Comparison of ENCODE assay signal across 26 cellular contexts in the genomic region with DNA sequence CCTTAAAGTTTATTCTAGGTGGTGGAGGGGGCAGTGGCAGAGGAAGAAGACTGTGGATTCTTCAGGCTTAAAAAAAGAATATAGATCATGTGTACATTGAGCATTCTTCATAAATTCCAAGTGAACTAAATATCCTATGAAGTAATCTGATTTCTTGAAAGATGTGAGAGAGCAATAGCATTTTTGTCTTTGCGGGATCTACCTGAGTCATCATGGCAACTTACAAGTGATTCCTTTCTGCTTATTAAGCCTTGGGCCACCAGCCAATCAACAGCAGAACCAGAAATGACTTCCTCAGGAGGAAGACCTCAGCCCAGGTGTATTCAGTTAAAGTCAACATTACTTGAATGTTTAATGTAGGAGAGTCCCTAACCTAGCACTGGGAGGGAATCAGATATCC.
DNase-seq lines count a peak whose midpoint lies in the region; ATAC-seq, FAIRE-seq and TF ChIP-seq lines count a peak whose summit lies in the region.
"Had no signal": no experiment of that assay in that cellular context is flagged by ENCODE, and none has a peak within 500 bp of the region (broad histone marks: within the 10 kb centered on the region; RNA-seq: fewer than 3 reads in every experiment).

No MANE protein-coding gene starts in this region.

- H3K36me3 Mint-ChIP-seq in stimulated activated effector memory CD8-positive, alpha-beta T cell treated with anti-CD3 and anti-CD28 coated beads, Interleukin-12 subunit alpha, Interleukin-12 subunit beta, amount 100 ng/mL, for 72 hours, result no peaks in the 10 kb centered on the region
- H3K36me3 Mint-ChIP-seq: activated naive CD4-positive, alpha-beta T cell treated with anti-CD3 and anti-CD28 coated beads, Interleukin-2, amount 10 ng/mL, durations not matched to agents 7 days and 5 days; CD4-positive, alpha-beta memory T cell; stimulated activated memory B cell treated with anti-CD40 and anti-IgM and Interleukin-4, amounts not matched to agents 10 μg/mL and 1 μg/mL and 100 μg/mL, for 72 hours had no signal

- no peak overlapping the region for H3K4me3 Mint-ChIP-seq in stimulated activated effector memory CD8-positive, alpha-beta T cell treated with anti-CD3 and anti-CD28 coated beads, Interleukin-12 subunit alpha, Interleukin-12 subunit beta, amount 100 ng/mL, for 72 hours
- H3K4me3 Mint-ChIP-seq: activated CD4-positive, alpha-beta T cell treated with anti-CD3 and anti-CD28 coated beads, Interleukin-2, amount 10 ng/mL, durations not matched to agents 24 days and 14 days; activated naive CD4-positive, alpha-beta T cell treated with anti-CD3 and anti-CD28 coated beads, Interleukin-2, amount 10 ng/mL, durations not matched to agents 7 days and 5 days; CD4-positive, alpha-beta memory T cell; central memory CD8-positive, alpha-beta T cell; nephron; stimulated activated memory B cell treated with anti-CD40 and anti-IgM and Interleukin-4, amounts not matched to agents 10 μg/mL and 1 μg/mL and 100 μg/mL, for 72 hours had no signal

- H3K9me3 Mint-ChIP-seq in stimulated activated effector memory CD8-positive, alpha-beta T cell treated with anti-CD3 and anti-CD28 coated beads, Interleukin-12 subunit alpha, Interleukin-12 subunit beta, amount 100 ng/mL, for 72 hours, result peaks cover 18% of the 10 kb centered on the region
- H3K9me3 Mint-ChIP-seq: activated CD4-positive, alpha-beta T cell treated with anti-CD3 and anti-CD28 coated beads, Interleukin-2, amount 10 ng/mL, durations not matched to agents 24 days and 14 days; nephron; stimulated activated memory B cell treated with anti-CD40 and anti-IgM and Interleukin-4, amounts not matched to agents 10 μg/mL and 1 μg/mL and 100 μg/mL, for 72 hours had no signal

- no peaks in the 10 kb centered on the region for H3K4me1 Mint-ChIP-seq in stimulated activated effector memory CD8-positive, alpha-beta T cell treated with anti-CD3 and anti-CD28 coated beads, Interleukin-12 subunit alpha, Interleukin-12 subunit beta, amount 100 ng/mL, for 72 hours
- H3K4me1 Mint-ChIP-seq: activated CD4-positive, alpha-beta T cell treated with anti-CD3 and anti-CD28 coated beads, Interleukin-2, amount 10 ng/mL, durations not matched to agents 24 days and 14 days; activated naive CD4-positive, alpha-beta T cell treated with anti-CD3 and anti-CD28 coated beads, Interleukin-2, amount 10 ng/mL, durations not matched to agents 7 days and 5 days; CD4-positive, alpha-beta memory T cell; central memory CD8-positive, alpha-beta T cell; nephron; stimulated activated memory B cell treated with anti-CD40 and anti-IgM and Interleukin-4, amounts not matched to agents 10 μg/mL and 1 μg/mL and 100 μg/mL, for 72 hours had no signal

- no peak for ATAC-seq in stimulated activated effector memory CD8-positive, alpha-beta T cell treated with anti-CD3 and anti-CD28 coated beads, Interleukin-12 subunit alpha, Interleukin-12 subunit beta, amount 100 ng/mL, for 72 hours
- ATAC-seq: stimulated activated memory B cell treated with anti-CD40 and anti-IgM and Interleukin-4, amounts not matched to agents 10 μg/mL and 1 μg/mL and 100 μg/mL, for 72 hours had no signal

- H3K27ac Mint-ChIP-seq in stimulated activated effector memory CD8-positive, alpha-beta T cell treated with anti-CD3 and anti-CD28 coated beads, Interleukin-12 subunit alpha, Interleukin-12 subunit beta, amount 100 ng/mL, for 72 hours, result no peak overlapping the region
- H3K27ac Mint-ChIP-seq: activated CD4-positive, alpha-beta T cell treated with anti-CD3 and anti-CD28 coated beads, Interleukin-2, amount 10 ng/mL, durations not matched to agents 24 days and 14 days; activated naive CD4-positive, alpha-beta T cell treated with anti-CD3 and anti-CD28 coated beads, Interleukin-2, amount 10 ng/mL, durations not matched to agents 7 days and 5 days; CD4-positive, alpha-beta memory T cell; nephron; stimulated activated memory B cell treated with anti-CD40 and anti-IgM and Interleukin-4, amounts not matched to agents 10 μg/mL and 1 μg/mL and 100 μg/mL, for 72 hours had no signal

- TF ChIP-seq CTCF in astrocyte of the spinal cord (IDR thresholded peaks at IDR 0.05; ENCODE audit: low read depth, low read length) (no peak), D721Med (IDR thresholded peaks at IDR 0.05; ENCODE audit: insufficient read depth, missing control alignments) (no peak)

- H3K4me3 ChIP-seq in astrocyte of the spinal cord (ENCODE audit: low read depth, low read length), result no peak overlapping the region
- H3K4me3 ChIP-seq: left ventricle myocardium inferior, ovary, Peyer's patch, right atrium auricular region, spleen, suprapubic skin had no signal

- in situ Hi-C loops in astrocyte of the spinal cord (cut with HindIII; ENCODE audit: low sequenced_read_pairs), result no loop called here

- no peak for FAIRE-seq in D721Med (lab: Jason Lieb, UNC)
- FAIRE-seq: G401.6, GM19239 had no signal

- peak; percentile 81 for DNase-seq in ELR (ENCODE audit: low read depth)
- DNase-seq in NCI-H226, result peak; percentile 81
- DNase-seq in astrocyte of the spinal cord (ENCODE audit: low read depth, low spot score), result peak; percentile 18
- peak; percentile 55 for DNase-seq in kidney tubule cell (ENCODE audit: low spot score)
- DNase-seq in stimulated activated effector memory CD8-positive, alpha-beta T cell treated with anti-CD3 and anti-CD28 coated beads, Interleukin-12 subunit alpha, Interleukin-12 subunit beta, amount 100 ng/mL, for 72 hours (ENCODE audit: low spot score in 2 of 2), result no peak
- DNase-seq in NCI-H82 treated with DMSO at 0.1 percent for 48 hours (lab: John Stamatoyannopoulos, UW; ENCODE audit: unreplicated experiment), result no peak
- no peak for DNase-seq in midbrain (lab: John Stamatoyannopoulos, UW)
- DNase-seq in D721Med (ENCODE audit: insufficient read length, low spot score), result no peak
- DNase-seq: activated CD4-positive, alpha-beta T cell treated with anti-CD3 and anti-CD28 coated beads, Interleukin-2, amount 10 ng/mL, durations not matched to agents 24 days and 14 days; activated naive CD4-positive, alpha-beta T cell treated with anti-CD3 and anti-CD28 coated beads, Interleukin-2, amount 10 ng/mL, durations not matched to agents 7 days and 5 days; activated T-cell treated with anti-CD3 and anti-CD28 coated beads, Interleukin-2, amount 50 U/mL, for 48 hours; CD4-positive, alpha-beta memory T cell; DMS 273 treated with DMSO at 0.1 percent for 48 hours; left ventricle myocardium inferior; NCI-H524; ovary; Peyer's patch; spleen; stimulated activated CD4-positive, alpha-beta T cell treated with anti-CD3 and anti-CD28 coated beads, Interleukin-2, amount 100 ng/mL, for 48 hours had no signal

Comparison
In these comparisons a context has a peak if more than half of its experiments do, and no peak if none do; other contexts are left out.
1. DNase-seq: peak in ELR (single experiment), NCI-H226 (single experiment), astrocyte of the spinal cord (single experiment) and kidney tubule cell (single experiment); none in stimulated activated effector memory CD8-positive, alpha-beta T cell treated with anti-CD3 and anti-CD28 coated beads, Interleukin-12 subunit alpha, Interleukin-12 subunit beta, amount 100 ng/mL, for 72 hours (0 of 2), NCI-H82 treated with DMSO at 0.1 percent for 48 hours (single experiment), midbrain (single experiment) and D721Med (single experiment).